ENCODE assay signal across 8 cellular contexts in the genomic region with DNA sequence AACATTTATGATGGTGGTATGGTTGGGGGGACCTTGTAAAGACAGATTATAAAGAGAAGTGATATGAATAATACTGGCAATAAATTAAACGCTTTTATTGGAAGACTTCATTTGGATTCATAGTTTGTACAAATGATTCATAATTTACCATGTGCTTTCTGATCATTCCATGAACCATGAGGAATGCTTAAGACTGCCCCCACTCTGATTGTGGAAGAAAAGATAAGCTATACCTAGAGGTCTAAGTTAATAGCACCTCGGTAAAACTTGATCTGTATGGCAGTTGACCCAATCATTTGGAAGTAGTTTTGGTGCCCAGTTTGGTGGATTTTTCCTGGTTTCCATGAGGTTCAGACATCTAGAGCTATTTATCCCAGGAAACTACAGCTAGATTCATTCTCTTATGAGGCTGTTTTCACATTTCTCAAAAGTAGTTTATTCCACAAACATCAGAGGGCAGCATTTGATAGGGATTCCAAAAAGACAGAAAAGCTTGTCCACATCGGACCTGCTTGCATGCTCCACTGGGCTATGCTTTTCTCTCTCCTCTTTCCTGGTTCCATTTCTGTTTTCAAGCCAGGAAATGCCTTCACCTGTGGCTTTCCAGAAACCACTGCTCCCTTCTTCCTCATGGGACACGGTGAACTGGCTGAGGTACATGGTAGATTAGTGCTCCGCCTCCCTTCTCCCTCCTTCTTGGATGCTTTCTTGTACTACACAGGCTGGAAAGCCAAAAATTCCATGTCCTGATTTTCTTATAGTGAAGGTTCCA. TPM values are rescaled to one million over a fixed set of nuclear protein-coding genes. Genes with fewer than 3 reads are reported as not detected.
DNase-seq lines count a peak whose midpoint lies in the region; ATAC-seq and TF ChIP-seq lines count a peak whose summit lies in the region.

No MANE protein-coding gene starts in this region.

- no peak overlapping the region for H3K4me3 Mint-ChIP-seq in stimulated activated naive B cell treated with anti-CD40 and anti-IgM and Interleukin-4, amounts not matched to agents 10 μg/mL and 1 μg/mL and 100 μg/mL, for 72 hours

- no peak overlapping the region for H3K27ac Mint-ChIP-seq in stimulated activated naive B cell treated with anti-CD40 and anti-IgM and Interleukin-4, amounts not matched to agents 10 μg/mL and 1 μg/mL and 100 μg/mL, for 72 hours

- H3K27me3 ChIP-seq in H7 (ENCODE audit: control insufficient read depth, insufficient read depth, low read length) = no peaks in the 10 kb centered on the region
- H3K27me3 ChIP-seq in skeletal muscle satellite cell (ENCODE audit: control insufficient read depth, insufficient read depth, low read length) = no peaks in the 10 kb centered on the region

- H3K36me3 ChIP-seq in H7 (replicated peaks; ENCODE audit: control insufficient read depth, insufficient read depth, low read length) (no peaks in the 10 kb centered on the region), skeletal muscle satellite cell (ENCODE audit: insufficient read depth, low read length) (no peaks in the 10 kb centered on the region)

- peak; percentile 38 for TF ChIP-seq CTCF in foreskin fibroblast (IDR thresholded peaks at IDR 0.05; ENCODE audit: low read depth, low read length)

- peaks cover 0 to 4% of the 10 kb centered on the region in 2 donors for H3K36me3 Mint-ChIP-seq in stimulated activated naive B cell treated with anti-CD40 and anti-IgM and Interleukin-4, amounts not matched to agents 10 μg/mL and 1 μg/mL and 100 μg/mL, for 72 hours

- peaks cover 17 to 20% of the 10 kb centered on the region in 2 donors for H3K27me3 Mint-ChIP-seq in stimulated activated naive B cell treated with anti-CD40 and anti-IgM and Interleukin-4, amounts not matched to agents 10 μg/mL and 1 μg/mL and 100 μg/mL, for 72 hours

- no peaks in the 10 kb centered on the region for H3K9me3 ChIP-seq in skeletal muscle satellite cell (replicated peaks; ENCODE audit: low read length)

- intact Hi-C loops in posterior cingulate gyrus (cut with DNase I) = no loop called here

- H3K4me2 ChIP-seq in skeletal muscle satellite cell (ENCODE audit: low read length) = peak overlapping the region; percentile 48

- no peak for ATAC-seq in stimulated activated naive B cell treated with anti-CD40 and anti-IgM and Interleukin-4, amounts not matched to agents 10 μg/mL and 1 μg/mL and 100 μg/mL, for 72 hours (replicated peaks)
- ATAC-seq in HG02763 (IDR thresholded peaks at IDR 0.05; ENCODE audit: unreplicated experiment) = no peak

- peaks cover 15% of the 10 kb centered on the region for H3K4me1 ChIP-seq in skeletal muscle satellite cell (ENCODE audit: control insufficient read depth, insufficient read depth, low read length)

- H3K9ac ChIP-seq in skeletal muscle satellite cell (ENCODE audit: low read depth, low read length) = peak overlapping the region; percentile 51

- DNase-seq in H7 (peak; percentile 21), RPMI7951 (ENCODE audit: low read depth) (peak; percentile 71), foreskin fibroblast (peak; percentile 61 to 85), posterior cingulate gyrus (no peak), NK-92 (lab: John Stamatoyannopoulos, UW; ENCODE audit: unreplicated experiment) (no peak)
- no peak for DNase-seq in stimulated activated naive B cell treated with anti-CD40 and anti-IgM and Interleukin-4, amounts not matched to agents 10 μg/mL and 1 μg/mL and 100 μg/mL, for 72 hours

- H3K4me3 ChIP-seq in H7 (ENCODE audit: insufficient read depth, low read depth, low read length) = no peak overlapping the region
- no peak overlapping the region for H3K4me3 ChIP-seq in foreskin fibroblast (ENCODE audit: low read depth in 1 of 2, low read length in 2 of 2)
- no peak overlapping the region for H3K4me3 ChIP-seq in skeletal muscle satellite cell (ENCODE audit: low read length)

- no peaks in the 10 kb centered on the region for H3K4me1 Mint-ChIP-seq in stimulated activated naive B cell treated with anti-CD40 and anti-IgM and Interleukin-4, amounts not matched to agents 10 μg/mL and 1 μg/mL and 100 μg/mL, for 72 hours

- peaks cover 8% of the 10 kb centered on the region in 2 donors for H3K9me3 Mint-ChIP-seq in stimulated activated naive B cell treated with anti-CD40 and anti-IgM and Interleukin-4, amounts not matched to agents 10 μg/mL and 1 μg/mL and 100 μg/mL, for 72 hours

RNA-seq across cellular contexts. Expression of gene TFAM, which starts 29.2 kb away (rescaled TPM):
- total RNA-seq in H7 (2014; rRNA removed; shearing (Covaris generic)) = 44.8 and 58.0 TPM in 2 replicates
- 28.8 and 33.4 TPM in 2 replicates for total RNA-seq in RPMI7951 (2014; rRNA removed; shearing (Covaris generic))
- 32.3 and 43.1 TPM in 2 replicates for total RNA-seq in skeletal muscle satellite cell (2012; rRNA removed)

Comparison
In these comparisons a context has a peak if more than half of its experiments do, and no peak if none do; other contexts are left out.
1. DNase-seq: peak in H7 (single experiment), RPMI7951 (single experiment) and foreskin fibroblast (2 of 2); none in posterior cingulate gyrus (0 of 10), NK-92 (single experiment) and stimulated activated naive B cell treated with anti-CD40 and anti-IgM and Interleukin-4, amounts not matched to agents 10 μg/mL and 1 μg/mL and 100 μg/mL, for 72 hours (single experiment).